2 cellular contexts compared by ENCODE assay signal in genomic region chr16:58057126-58057525, GRCh38.
TF ChIP-seq lines count a peak whose summit lies in the region.

No MANE protein-coding gene starts in this region.

TF ChIP-seq in H1, 55 proteins besides CTCF, POLR2A, EP300 and RAD21:
- TF ChIP-seq CREB1 (IDR thresholded peaks at IDR 0.05) (no peak), ASH2L (IDR thresholded peaks at IDR 0.05; ENCODE audit: low read length) (no peak), RXRA (IDR thresholded peaks at IDR 0.05; ENCODE audit: insufficient read depth, low read depth, low read length) (no peak), NRF1 (IDR thresholded peaks at IDR 0.05; ENCODE audit: low read depth, low read length) (no peak), POLR2AphosphoS5 (IDR thresholded peaks at IDR 0.05; ENCODE audit: low read depth, low read length) (no peak), CBX8 (IDR thresholded peaks at IDR 0.05; ENCODE audit: borderline replicate concordance, low read depth, low read length) (no peak)

TF ChIP-seq in SK-N-SH, 30 proteins besides CTCF, POLR2A, EP300 and RAD21:
- no peak for TF ChIP-seq TEAD4 (IDR thresholded peaks at IDR 0.05; ENCODE audit: borderline replicate concordance, insufficient read depth)
- TF ChIP-seq RCOR1 (IDR thresholded peaks at IDR 0.05; ENCODE audit: low read length): no peak
- TF ChIP-seq GABPA (IDR thresholded peaks at IDR 0.05; ENCODE audit: low read depth): no peak
- TF ChIP-seq JUND (IDR thresholded peaks at IDR 0.05): no peak
- no peak for TF ChIP-seq SIN3A (IDR thresholded peaks at IDR 0.05; ENCODE audit: borderline replicate concordance, low read depth, low read length)
TF ChIP-seq in SK-N-SH: peak in this region for 0.
